ENCODE assay signal across 2 cellular contexts in genomic region chr1:16618719-16619118, GRCh38.
TF ChIP-seq lines count a peak whose summit lies in the region.

No MANE protein-coding gene starts in this region.

TF ChIP-seq in SK-N-SH, 30 proteins besides CTCF, POLR2A, EP300 and RAD21 (continued from another document):
- no peak for TF ChIP-seq PBX3 (IDR thresholded peaks at IDR 0.05)
- no peak for TF ChIP-seq ELF1 (IDR thresholded peaks at IDR 0.05)

TF ChIP-seq in SK-N-SH treated with all-trans-retinoic acid at 6 μM for 48 hours, 23 proteins besides CTCF, POLR2A, EP300 and RAD21:
- TF ChIP-seq TSHZ2 (CRISPR knock-in tag; IDR thresholded peaks at IDR 0.05): no peak
- no peak for TF ChIP-seq ZNF70 (CRISPR knock-in tag; IDR thresholded peaks at IDR 0.05)
